In genomic region chr2:19472579-19472978, GRCh38 we compare ENCODE assay signal across 35 cellular contexts.
"Had no signal": no experiment of that assay in that cellular context is flagged by ENCODE, and none has a peak within 500 bp of the region (broad histone marks: within the 10 kb centered on the region; RNA-seq: fewer than 3 reads in every experiment).

No MANE protein-coding gene starts in this region.

- H3K4me1 ChIP-seq: adrenal gland, body of pancreas, breast epithelium had no signal

- H3K9me3 Mint-ChIP-seq: activated CD8-positive, alpha-beta T cell treated with anti-CD3 and anti-CD28 coated beads for 36 hours; activated naive CD4-positive, alpha-beta T cell treated with anti-CD3 and anti-CD28 coated beads for 36 hours; activated naive CD8-positive, alpha-beta T cell treated with anti-CD3 and anti-CD28 coated beads for 36 hours; activated T-cell treated with anti-CD3 and anti-CD28 coated beads, Interleukin-2, amount 50 U/mL, for 4 hours; T-helper 1 cell treated with Interleukin-12 subunit alpha and Interleukin-12 subunit beta and Interleukin-4 antibody, amounts not matched to agents 30 μg/mL and 1 μg/mL, for 36 hours; T-helper 2 cell treated with Interferon-gamma antibody and Interleukin-4, amounts not matched to agents 5 μg/mL and 100 μg/mL, for 36 hours had no signal

- H3K27ac ChIP-seq: adrenal gland, body of pancreas, brain microvascular endothelial cell, breast epithelium, VCaP had no signal

- H3K27me3 ChIP-seq: adrenal gland, body of pancreas, brain microvascular endothelial cell, breast epithelium had no signal

- H3K27ac Mint-ChIP-seq: activated CD4-positive, alpha-beta T cell treated with anti-CD3 and anti-CD28 coated beads for 36 hours; activated CD4-positive, alpha-beta T cell treated with anti-CD3 and anti-CD28 coated beads, Interleukin-2, amount 10 ng/mL, durations not matched to agents 7 days and 5 days; activated CD8-positive, alpha-beta T cell treated with anti-CD3 and anti-CD28 coated beads for 36 hours; activated naive CD4-positive, alpha-beta T cell treated with anti-CD3 and anti-CD28 coated beads for 36 hours; activated naive CD4-positive, alpha-beta T cell treated with anti-CD3 and anti-CD28 coated beads, Interleukin-2, amount 50 U/mL, for 72 hours; activated naive CD8-positive, alpha-beta T cell treated with anti-CD3 and anti-CD28 coated beads for 36 hours; activated T-cell treated with anti-CD3 and anti-CD28 coated beads, Interleukin-2, amount 50 U/mL, for 72 hours; activated T-helper 1 cell treated with anti-CD3 and anti-CD28 coated beads, Interleukin-12 subunit alpha, Interleukin-12 subunit beta, Interleukin-2, Interleukin-4 antibody, amounts not matched to agents 30 ng/mL and 10 ng/mL and 1 ng/mL, durations not matched to agents 14 hours and 24 hours and 36 hours; activated T-helper 17 cell treated with anti-CD3 and anti-CD28 coated beads, Interleukin-2, amount 50 U/mL, for 72 hours; T-helper 1 cell treated with Interleukin-12 subunit alpha and Interleukin-12 subunit beta and Interleukin-4 antibody, amounts not matched to agents 30 μg/mL and 1 μg/mL, for 36 hours; T-helper 2 cell treated with Interferon-gamma antibody and Interleukin-4, amounts not matched to agents 5 μg/mL and 100 μg/mL, for 36 hours had no signal

- DNase-seq: activated CD4-positive, alpha-beta T cell treated with anti-CD3 and anti-CD28 coated beads for 1 hour; activated CD4-positive, alpha-beta T cell treated with anti-CD3 and anti-CD28 coated beads for 36 hours; activated CD4-positive, alpha-beta T cell treated with anti-CD3 and anti-CD28 coated beads for 48 hours; activated CD4-positive, alpha-beta T cell treated with anti-CD3 and anti-CD28 coated beads, Interleukin-2, amount 10 ng/mL, durations not matched to agents 7 days and 5 days; activated CD4-positive, alpha-beta T cell treated with anti-CD3 and anti-CD28 coated beads, Interleukin-2, amount 50 U/mL, for 48 hours; activated CD4-positive, CD25-positive, alpha-beta regulatory T cell; activated CD8-positive, alpha-beta memory T cell treated with anti-CD3 and anti-CD28 coated beads, Interleukin-2, amount 50 U/mL, for 4 hours; activated CD8-positive, alpha-beta T cell treated with anti-CD3 and anti-CD28 coated beads for 36 hours; activated effector memory CD4-positive, alpha-beta T cell treated with anti-CD3 and anti-CD28 coated beads, Interleukin-2, amount 50 U/mL, for 16 hours; activated gamma-delta T cell treated with Interleukin-2 at 50 U/mL for 16 hours; activated naive CD4-positive, alpha-beta T cell; activated naive CD4-positive, alpha-beta T cell treated with anti-CD3 and anti-CD28 coated beads for 36 hours; activated naive CD4-positive, alpha-beta T cell treated with anti-CD3 and anti-CD28 coated beads, Interleukin-2, amount 50 U/mL, for 16 hours; activated naive CD8-positive, alpha-beta T cell treated with anti-CD3 and anti-CD28 coated beads for 36 hours; activated T-cell treated with anti-CD3 and anti-CD28 coated beads for 4 hours; activated T-cell treated with anti-CD3 and anti-CD28 coated beads, Interleukin-2, amount 50 U/mL, for 1 hour; activated T-cell treated with anti-CD3 and anti-CD28 coated beads, Interleukin-2, amount 50 U/mL, for 4 hours; activated T-cell treated with anti-CD3 and anti-CD28 coated beads, Interleukin-2, amount 50 U/mL, for 72 hours; adrenal gland; amniotic stem cell; aorta; body of pancreas; brain microvascular endothelial cell; central memory CD4-positive, alpha-beta T cell; T-helper 1 cell; T-helper 2 cell; T-helper 9 cell had no signal

- H3K36me3 Mint-ChIP-seq: activated naive CD8-positive, alpha-beta T cell treated with anti-CD3 and anti-CD28 coated beads for 36 hours had no signal

- H3K36me3 ChIP-seq: adrenal gland, brain microvascular endothelial cell, breast epithelium had no signal

- H3K4me3 Mint-ChIP-seq: activated CD4-positive, alpha-beta T cell treated with anti-CD3 and anti-CD28 coated beads for 36 hours; activated CD4-positive, alpha-beta T cell treated with anti-CD3 and anti-CD28 coated beads, Interleukin-2, amount 10 ng/mL, durations not matched to agents 7 days and 5 days; activated CD8-positive, alpha-beta T cell treated with anti-CD3 and anti-CD28 coated beads for 36 hours; activated naive CD4-positive, alpha-beta T cell treated with anti-CD3 and anti-CD28 coated beads for 36 hours; activated naive CD8-positive, alpha-beta T cell treated with anti-CD3 and anti-CD28 coated beads for 36 hours; activated T-cell treated with anti-CD3 and anti-CD28 coated beads, Interleukin-2, amount 50 U/mL, for 4 hours; activated T-cell treated with anti-CD3 and anti-CD28 coated beads, Interleukin-2, amount 50 U/mL, for 72 hours; activated T-helper 1 cell treated with anti-CD3 and anti-CD28 coated beads, Interleukin-12 subunit alpha, Interleukin-12 subunit beta, Interleukin-2, Interleukin-4 antibody, amounts not matched to agents 30 ng/mL and 10 ng/mL and 1 ng/mL, durations not matched to agents 14 hours and 24 hours and 36 hours; activated T-helper 17 cell treated with anti-CD3 and anti-CD28 coated beads, Interleukin-2, amount 50 U/mL, for 72 hours; T-helper 1 cell treated with Interleukin-12 subunit alpha and Interleukin-12 subunit beta and Interleukin-4 antibody, amounts not matched to agents 30 μg/mL and 1 μg/mL, for 36 hours; T-helper 2 cell treated with Interferon-gamma antibody and Interleukin-4, amounts not matched to agents 5 μg/mL and 100 μg/mL, for 36 hours had no signal

- ATAC-seq: activated CD4-positive, alpha-beta T cell treated with anti-CD3 and anti-CD28 coated beads for 36 hours; activated CD4-positive, CD25-positive, alpha-beta regulatory T cell treated with anti-CD3 and anti-CD28 coated beads, Interleukin-2, amount 50 U/mL, for 24 hours; activated CD8-positive, alpha-beta T cell treated with anti-CD3 and anti-CD28 coated beads for 36 hours; activated naive CD4-positive, alpha-beta T cell treated with anti-CD3 and anti-CD28 coated beads, Interleukin-2, amount 50 U/mL, for 72 hours; activated T-cell treated with anti-CD3 and anti-CD28 coated beads, Interleukin-2, amount 50 U/mL, for 4 hours; activated T-cell treated with anti-CD3 and anti-CD28 coated beads, Interleukin-2, amount 50 U/mL, for 72 hours; activated T-helper 17 cell treated with anti-CD3 and anti-CD28 coated beads, Interleukin-2, amount 50 U/mL, for 72 hours; body of pancreas had no signal

- H3K4me3 ChIP-seq: adrenal gland, body of pancreas, breast epithelium had no signal
